ENCODE assay signal across 1 cellular context in the genomic region with DNA sequence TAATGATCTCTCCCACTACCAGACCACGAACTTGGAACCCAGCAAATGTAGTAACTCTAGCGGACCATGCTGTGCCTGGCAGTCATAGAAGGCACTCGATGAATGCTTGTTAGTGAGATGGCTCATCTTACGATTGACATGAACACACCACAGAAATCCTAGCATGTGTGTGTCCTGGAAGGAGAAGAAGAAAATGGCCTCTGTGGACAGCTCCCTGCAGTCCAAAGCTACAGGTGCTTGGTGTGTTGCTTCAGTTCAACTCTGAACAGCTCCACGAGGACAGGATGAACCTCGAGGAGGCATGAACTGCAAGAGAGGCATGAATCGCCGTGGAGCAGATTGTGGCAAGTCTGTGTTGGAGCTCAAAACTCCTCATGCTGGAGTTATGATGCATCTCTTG.
TF ChIP-seq lines count a peak whose summit lies in the region.

No MANE protein-coding gene starts in this region.

TF ChIP-seq in HepG2, 621 proteins besides CTCF, POLR2A, EP300 and RAD21 (continued from another document):
- no peak for TF ChIP-seq ZNF44 (CRISPR knock-in tag; IDR thresholded peaks at IDR 0.05)
- TF ChIP-seq ZNF143 (CRISPR knock-in tag; IDR thresholded peaks at IDR 0.05) = no peak
- TF ChIP-seq, protein P1, sequence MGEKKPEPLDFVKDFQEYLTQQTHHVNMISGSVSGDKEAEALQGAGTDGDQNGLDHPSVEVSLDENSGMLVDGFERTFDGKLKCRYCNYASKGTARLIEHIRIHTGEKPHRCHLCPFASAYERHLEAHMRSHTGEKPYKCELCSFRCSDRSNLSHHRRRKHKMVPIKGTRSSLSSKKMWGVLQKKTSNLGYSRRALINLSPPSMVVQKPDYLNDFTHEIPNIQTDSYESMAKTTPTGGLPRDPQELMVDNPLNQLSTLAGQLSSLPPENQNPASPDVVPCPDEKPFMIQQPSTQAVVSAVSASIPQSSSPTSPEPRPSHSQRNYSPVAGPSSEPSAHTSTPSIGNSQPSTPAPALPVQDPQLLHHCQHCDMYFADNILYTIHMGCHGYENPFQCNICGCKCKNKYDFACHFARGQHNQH (CRISPR knock-in tag; IDR thresholded peaks at IDR 0.05) = no peak
- TF ChIP-seq, protein P2, sequence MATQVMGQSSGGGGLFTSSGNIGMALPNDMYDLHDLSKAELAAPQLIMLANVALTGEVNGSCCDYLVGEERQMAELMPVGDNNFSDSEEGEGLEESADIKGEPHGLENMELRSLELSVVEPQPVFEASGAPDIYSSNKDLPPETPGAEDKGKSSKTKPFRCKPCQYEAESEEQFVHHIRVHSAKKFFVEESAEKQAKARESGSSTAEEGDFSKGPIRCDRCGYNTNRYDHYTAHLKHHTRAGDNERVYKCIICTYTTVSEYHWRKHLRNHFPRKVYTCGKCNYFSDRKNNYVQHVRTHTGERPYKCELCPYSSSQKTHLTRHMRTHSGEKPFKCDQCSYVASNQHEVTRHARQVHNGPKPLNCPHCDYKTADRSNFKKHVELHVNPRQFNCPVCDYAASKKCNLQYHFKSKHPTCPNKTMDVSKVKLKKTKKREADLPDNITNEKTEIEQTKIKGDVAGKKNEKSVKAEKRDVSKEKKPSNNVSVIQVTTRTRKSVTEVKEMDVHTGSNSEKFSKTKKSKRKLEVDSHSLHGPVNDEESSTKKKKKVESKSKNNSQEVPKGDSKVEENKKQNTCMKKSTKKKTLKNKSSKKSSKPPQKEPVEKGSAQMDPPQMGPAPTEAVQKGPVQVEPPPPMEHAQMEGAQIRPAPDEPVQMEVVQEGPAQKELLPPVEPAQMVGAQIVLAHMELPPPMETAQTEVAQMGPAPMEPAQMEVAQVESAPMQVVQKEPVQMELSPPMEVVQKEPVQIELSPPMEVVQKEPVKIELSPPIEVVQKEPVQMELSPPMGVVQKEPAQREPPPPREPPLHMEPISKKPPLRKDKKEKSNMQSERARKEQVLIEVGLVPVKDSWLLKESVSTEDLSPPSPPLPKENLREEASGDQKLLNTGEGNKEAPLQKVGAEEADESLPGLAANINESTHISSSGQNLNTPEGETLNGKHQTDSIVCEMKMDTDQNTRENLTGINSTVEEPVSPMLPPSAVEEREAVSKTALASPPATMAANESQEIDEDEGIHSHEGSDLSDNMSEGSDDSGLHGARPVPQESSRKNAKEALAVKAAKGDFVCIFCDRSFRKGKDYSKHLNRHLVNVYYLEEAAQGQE (IDR thresholded peaks at IDR 0.05; ENCODE audit: borderline replicate concordance in 1 of 2, low read depth in 1 of 2, low read length in 2 of 2) = peak in 1 of 2 experiments; percentile 74; a peak in 3 of 4 replicates
- TF ChIP-seq, protein P3, sequence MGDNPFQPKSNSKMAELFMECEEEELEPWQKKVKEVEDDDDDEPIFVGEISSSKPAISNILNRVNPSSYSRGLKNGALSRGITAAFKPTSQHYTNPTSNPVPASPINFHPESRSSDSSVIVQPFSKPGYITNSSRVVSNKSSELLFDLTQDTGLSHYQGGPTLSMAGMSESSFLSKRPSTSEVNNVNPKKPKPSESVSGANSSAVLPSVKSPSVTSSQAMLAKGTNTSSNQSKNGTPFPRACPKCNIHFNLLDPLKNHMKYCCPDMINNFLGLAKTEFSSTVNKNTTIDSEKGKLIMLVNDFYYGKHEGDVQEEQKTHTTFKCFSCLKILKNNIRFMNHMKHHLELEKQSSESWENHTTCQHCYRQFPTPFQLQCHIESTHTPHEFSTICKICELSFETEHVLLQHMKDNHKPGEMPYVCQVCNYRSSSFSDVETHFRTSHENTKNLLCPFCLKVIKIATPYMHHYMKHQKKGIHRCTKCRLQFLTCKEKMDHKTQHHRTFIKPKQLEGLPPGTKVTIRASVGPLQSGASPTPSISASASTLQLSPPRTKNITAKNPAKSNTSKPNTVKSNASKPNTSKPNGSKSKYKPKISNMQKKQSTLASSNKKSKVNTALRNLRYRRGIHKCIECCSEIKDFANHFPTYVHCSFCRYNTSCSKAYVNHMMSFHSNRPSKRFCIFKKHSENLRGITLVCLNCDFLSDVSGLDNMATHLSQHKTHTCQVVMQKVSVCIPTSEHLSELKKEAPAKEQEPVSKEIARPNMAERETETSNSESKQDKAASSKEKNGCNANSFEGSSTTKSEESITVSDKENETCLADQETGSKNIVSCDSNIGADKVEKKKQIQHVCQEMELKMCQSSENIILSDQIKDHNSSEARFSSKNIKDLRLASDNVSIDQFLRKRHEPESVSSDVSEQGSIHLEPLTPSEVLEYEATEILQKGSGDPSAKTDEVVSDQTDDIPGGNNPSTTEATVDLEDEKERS (CRISPR knock-in tag; IDR thresholded peaks at IDR 0.05) = no peak
